ENCODE assay signal across 8 cellular contexts in genomic region chr5:140400730-140401361, GRCh38.
A peak's percentile ranks its signal among the peaks of the same experiment; 100 is the strongest.
DNase-seq lines count a peak whose midpoint lies in the region; ATAC-seq lines count a peak whose summit lies in the region.

No MANE protein-coding gene starts in this region.

- no peaks in the 10 kb centered on the region for H3K9me3 Mint-ChIP-seq in central memory CD8-positive, alpha-beta T cell

- ATAC-seq in GM19043 (IDR thresholded peaks at IDR 0.05; ENCODE audit: low read depth, unreplicated experiment) (peak; percentile 57), HG03342 (IDR thresholded peaks at IDR 0.05; ENCODE audit: unreplicated experiment) (peak; percentile 65)
- ATAC-seq in activated CD4-positive, CD25-positive, alpha-beta regulatory T cell treated with anti-CD3 and anti-CD28 coated beads, Interleukin-2, amount 50 U/mL, for 24 hours, result peak; percentile 73 to 75
- peak; percentile 67 for ATAC-seq in central memory CD8-positive, alpha-beta T cell (replicated peaks; ENCODE audit: extremely low read depth, poor library complexity, severe bottlenecking)

- peaks cover 6% of the 10 kb centered on the region for H3K36me3 Mint-ChIP-seq in central memory CD8-positive, alpha-beta T cell (ENCODE audit: insufficient read depth)

- no peaks in the 10 kb centered on the region for H3K27me3 Mint-ChIP-seq in central memory CD8-positive, alpha-beta T cell

- DNase-seq in AG20443 (ENCODE audit: low spot score) (peak; percentile 88), NCI-H345 treated with DMSO at 0.1 percent for 48 hours (lab: John Stamatoyannopoulos, UW; ENCODE audit: unreplicated experiment) (peak; percentile 97), islet precursor cell (peak; percentile 98)
- peak; percentile 73 to 78 for DNase-seq in central memory CD8-positive, alpha-beta T cell (ENCODE audit: low spot score in 2 of 2)
- peak; percentile 64 to 79 for DNase-seq in stimulated activated CD4-positive, alpha-beta T cell treated with anti-CD3 and anti-CD28 coated beads, Interleukin-12 subunit alpha, Interleukin-12 subunit beta, amount 100 ng/mL, for 24 hours (ENCODE audit: low read depth in 2 of 2)

- H3K27ac Mint-ChIP-seq in central memory CD8-positive, alpha-beta T cell (ENCODE audit: low read depth), result no peak overlapping the region

- H3K4me3 Mint-ChIP-seq in central memory CD8-positive, alpha-beta T cell, result no peak overlapping the region

- peaks cover 31% of the 10 kb centered on the region for H3K4me1 Mint-ChIP-seq in central memory CD8-positive, alpha-beta T cell

Comparison
In these comparisons a context has a peak if more than half of its experiments do, and no peak if none do; other contexts are left out.
1. Peak in every context shown above with its lines: DNase-seq and ATAC-seq.